ENCODE assay signal across 1 cellular context in genomic region chr1:15627343-15627988, GRCh38.
A peak's percentile ranks its signal among the peaks of the same experiment; 100 is the strongest.
TF ChIP-seq lines count a peak whose summit lies in the region.

No MANE protein-coding gene starts in this region.

TF ChIP-seq in HEK293, 187 proteins besides CTCF, POLR2A, EP300 and RAD21 (continued from another document):
- TF ChIP-seq PATZ1 (tag by site-specific recombination; IDR thresholded peaks at IDR 0.05) = no peak
- TF ChIP-seq ZNF488 (tag by site-specific recombination; IDR thresholded peaks at IDR 0.05) = no peak
- TF ChIP-seq ZSCAN30 (tag by site-specific recombination; IDR thresholded peaks at IDR 0.05) = peak; percentile 21; the same call in 1 of the 2 replicates
- 0 out of 2 replicates have a peak, but pooled peaks have one; percentile 42 for TF ChIP-seq GLI2 (tag by site-specific recombination; IDR thresholded peaks at IDR 0.05; ENCODE audit: borderline replicate concordance, low read depth)
- TF ChIP-seq EGR2 (tag by site-specific recombination; IDR thresholded peaks at IDR 0.05; ENCODE audit: low read depth) = no peak
- TF ChIP-seq WT1 (tag by site-specific recombination; IDR thresholded peaks at IDR 0.05) = no peak
- TF ChIP-seq ZNF561 (tag by site-specific recombination; IDR thresholded peaks at IDR 0.05; ENCODE audit: borderline replicate concordance) = peak; percentile 68; the same call in 1 of the 2 replicates
- TF ChIP-seq ZNF366 (tag by site-specific recombination; conservative IDR thresholded peaks at IDR 0.05) = no peak
- no peak for TF ChIP-seq ZNF132 (tag by site-specific recombination; IDR thresholded peaks at IDR 0.05; ENCODE audit: borderline replicate concordance)
- no peak for TF ChIP-seq ZNF837 (tag by site-specific recombination; IDR thresholded peaks at IDR 0.05)
- peak; percentile 75; the same call in 1 of the 2 replicates for TF ChIP-seq OVOL3 (tag by site-specific recombination; IDR thresholded peaks at IDR 0.05)
- TF ChIP-seq PRDM6 (tag by site-specific recombination; IDR thresholded peaks at IDR 0.05) = peak; percentile 99
- no peak for TF ChIP-seq PRDM10 (tag by site-specific recombination; IDR thresholded peaks at IDR 0.05)
- no peak for TF ChIP-seq ZFP69B (tag by site-specific recombination; IDR thresholded peaks at IDR 0.05)
- peak; percentile 59; the same call in 1 of the 2 replicates for TF ChIP-seq INSM2 (tag by site-specific recombination; IDR thresholded peaks at IDR 0.05)
- TF ChIP-seq ZNF843 (tag by site-specific recombination; IDR thresholded peaks at IDR 0.05) = peak; percentile 90
- no peak for TF ChIP-seq ZNF791 (tag by site-specific recombination; IDR thresholded peaks at IDR 0.05)
- no peak for TF ChIP-seq ZBTB6 (tag by site-specific recombination; IDR thresholded peaks at IDR 0.05)
- TF ChIP-seq FEZF1 (tag by site-specific recombination; IDR thresholded peaks at IDR 0.05) = peak; percentile 87
- TF ChIP-seq BCL11A (tag by site-specific recombination; IDR thresholded peaks at IDR 0.05; ENCODE audit: low read depth) = no peak
- no peak for TF ChIP-seq KLF1 (tag by site-specific recombination; IDR thresholded peaks at IDR 0.05)
- peak; percentile 81 for TF ChIP-seq TSHZ1 (tag by site-specific recombination; IDR thresholded peaks at IDR 0.05; ENCODE audit: borderline replicate concordance)
- TF ChIP-seq IKZF3 (tag by site-specific recombination; IDR thresholded peaks at IDR 0.05) = peak; percentile 24; the same call in 1 of the 2 replicates
- TF ChIP-seq ZNF280D (tag by site-specific recombination; IDR thresholded peaks at IDR 0.05) = no peak
